ENCODE assay signal across 17 cellular contexts in the genomic region with DNA sequence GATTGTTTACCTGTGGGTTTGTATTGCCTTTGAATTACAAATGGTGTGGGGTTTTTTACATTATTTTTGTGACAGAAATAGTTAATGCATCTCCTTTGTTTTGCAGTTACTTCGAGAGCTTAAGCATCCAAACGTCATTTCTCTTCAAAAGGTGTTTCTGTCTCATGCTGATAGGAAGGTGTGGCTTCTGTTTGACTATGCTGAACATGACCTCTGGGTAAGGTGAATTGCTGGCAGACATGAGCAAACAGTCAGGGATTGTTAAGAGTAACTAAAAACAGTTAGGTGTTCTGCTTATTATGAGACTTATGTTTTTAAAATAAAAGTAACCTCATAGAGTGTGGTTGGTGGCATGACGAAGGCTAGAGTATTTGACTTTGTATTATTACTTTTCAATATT.
"Had no signal": no experiment of that assay in that cellular context is flagged by ENCODE, and none has a peak within 500 bp of the region (broad histone marks: within the 10 kb centered on the region; RNA-seq: fewer than 3 reads in every experiment).

No MANE protein-coding gene starts in this region.

- DNase-seq: activated B cell treated with CpG ODN at 0.5 μM for 24 hours; activated CD4-positive, alpha-beta T cell treated with anti-CD3 and anti-CD28 coated beads, Interleukin-2, amount 10 ng/mL, durations not matched to agents 24 days and 14 days; activated CD8-positive, alpha-beta T cell treated with anti-CD3 and anti-CD28 coated beads for 36 hours; activated naive CD4-positive, alpha-beta T cell treated with anti-CD3 and anti-CD28 coated beads for 36 hours; activated T-cell treated with anti-CD3 and anti-CD28 coated beads, Interleukin-2, amount 50 U/mL, for 24 hours; anterior cingulate cortex; caudate nucleus; foreskin keratinocyte; left cardiac atrium; sigmoid colon; stimulated activated CD4-positive, alpha-beta T cell treated with anti-CD3 and anti-CD28 coated beads, Interleukin-4, amount 100 ng/mL, for 4 hours; testis had no signal

- H3K27me3 Mint-ChIP-seq: activated B cell treated with CpG ODN at 0.5 μM for 24 hours; activated CD4-positive, alpha-beta T cell treated with anti-CD3 and anti-CD28 coated beads, Interleukin-2, amount 10 ng/mL, durations not matched to agents 24 days and 14 days; activated CD8-positive, alpha-beta T cell treated with anti-CD3 and anti-CD28 coated beads for 36 hours; activated T-cell treated with anti-CD3 and anti-CD28 coated beads, Interleukin-2, amount 50 U/mL, for 24 hours; brain; stimulated activated memory B cell treated with anti-CD40 and anti-IgM and Interleukin-4, amounts not matched to agents 10 μg/mL and 1 μg/mL and 100 μg/mL, for 72 hours had no signal

- H3K4me3 ChIP-seq: sigmoid colon, testis had no signal

- H3K27me3 ChIP-seq: foreskin keratinocyte, sigmoid colon, testis had no signal

- H3K9me3 ChIP-seq: sigmoid colon, testis had no signal

- H3K9me3 Mint-ChIP-seq: activated B cell treated with CpG ODN at 0.5 μM for 24 hours; activated CD4-positive, alpha-beta T cell treated with anti-CD3 and anti-CD28 coated beads, Interleukin-2, amount 10 ng/mL, durations not matched to agents 24 days and 14 days; activated CD8-positive, alpha-beta T cell treated with anti-CD3 and anti-CD28 coated beads for 36 hours; activated naive CD4-positive, alpha-beta T cell treated with anti-CD3 and anti-CD28 coated beads for 36 hours; activated T-cell treated with anti-CD3 and anti-CD28 coated beads, Interleukin-2, amount 50 U/mL, for 24 hours; brain; mesothelial cell of epicardium; nephron; stimulated activated memory B cell treated with anti-CD40 and anti-IgM and Interleukin-4, amounts not matched to agents 10 μg/mL and 1 μg/mL and 100 μg/mL, for 72 hours had no signal

- ATAC-seq: activated CD8-positive, alpha-beta T cell treated with anti-CD3 and anti-CD28 coated beads for 36 hours; foreskin keratinocyte; left cardiac atrium; stimulated activated memory B cell treated with anti-CD40 and anti-IgM and Interleukin-4, amounts not matched to agents 10 μg/mL and 1 μg/mL and 100 μg/mL, for 72 hours had no signal

- H3K4me1 Mint-ChIP-seq: activated B cell treated with CpG ODN at 0.5 μM for 24 hours; activated CD4-positive, alpha-beta T cell treated with anti-CD3 and anti-CD28 coated beads, Interleukin-2, amount 10 ng/mL, durations not matched to agents 24 days and 14 days; brain; mesothelial cell of epicardium; nephron; stimulated activated memory B cell treated with anti-CD40 and anti-IgM and Interleukin-4, amounts not matched to agents 10 μg/mL and 1 μg/mL and 100 μg/mL, for 72 hours had no signal

- H3K4me1 ChIP-seq: foreskin keratinocyte, parathyroid adenoma, sigmoid colon, testis had no signal

- H3K4me3 Mint-ChIP-seq: activated B cell treated with CpG ODN at 0.5 μM for 24 hours; activated CD4-positive, alpha-beta T cell treated with anti-CD3 and anti-CD28 coated beads, Interleukin-2, amount 10 ng/mL, durations not matched to agents 24 days and 14 days; activated CD8-positive, alpha-beta T cell treated with anti-CD3 and anti-CD28 coated beads for 36 hours; activated naive CD4-positive, alpha-beta T cell treated with anti-CD3 and anti-CD28 coated beads for 36 hours; activated T-cell treated with anti-CD3 and anti-CD28 coated beads, Interleukin-2, amount 50 U/mL, for 24 hours; brain; mesothelial cell of epicardium; nephron; stimulated activated memory B cell treated with anti-CD40 and anti-IgM and Interleukin-4, amounts not matched to agents 10 μg/mL and 1 μg/mL and 100 μg/mL, for 72 hours had no signal

- H3K27ac Mint-ChIP-seq: activated B cell treated with CpG ODN at 0.5 μM for 24 hours; activated CD4-positive, alpha-beta T cell treated with anti-CD3 and anti-CD28 coated beads, Interleukin-2, amount 10 ng/mL, durations not matched to agents 24 days and 14 days; activated CD8-positive, alpha-beta T cell treated with anti-CD3 and anti-CD28 coated beads for 36 hours; activated naive CD4-positive, alpha-beta T cell treated with anti-CD3 and anti-CD28 coated beads for 36 hours; activated T-cell treated with anti-CD3 and anti-CD28 coated beads, Interleukin-2, amount 50 U/mL, for 24 hours; brain; mesothelial cell of epicardium; nephron; stimulated activated memory B cell treated with anti-CD40 and anti-IgM and Interleukin-4, amounts not matched to agents 10 μg/mL and 1 μg/mL and 100 μg/mL, for 72 hours had no signal

- H3K27ac ChIP-seq: foreskin keratinocyte, parathyroid adenoma, sigmoid colon, testis had no signal
